In genomic region chr10:86757110-86757790, GRCh38 we compare ENCODE assay signal across 8 cellular contexts. TPM values are rescaled to one million over a fixed set of nuclear protein-coding genes. Genes with fewer than 3 reads are reported as not detected.
DNase-seq lines count a peak whose midpoint lies in the region; ATAC-seq, FAIRE-seq and TF ChIP-seq lines count a peak whose summit lies in the region.
"Had no signal": no experiment of that assay in that cellular context is flagged by ENCODE, and none has a peak within 500 bp of the region (broad histone marks: within the 10 kb centered on the region; RNA-seq: fewer than 3 reads in every experiment).

No MANE protein-coding gene starts in this region.

- no peaks in the 10 kb centered on the region for H3K9me3 ChIP-seq in HUES64 (ENCODE audit: insufficient read depth, low read depth, low read length)
- no peaks in the 10 kb centered on the region for H3K9me3 ChIP-seq in H1 (ENCODE audit: insufficient read depth in 2 of 2, low read depth in 1 of 2, low read length in 1 of 2)
- no peaks in the 10 kb centered on the region for H3K9me3 ChIP-seq in mucosa of stomach (ENCODE audit: control insufficient read depth, low read length)
- no peaks in the 10 kb centered on the region for H3K9me3 ChIP-seq in thoracic aorta

- TF ChIP-seq EP300 in H1 (IDR thresholded peaks at IDR 0.05; ENCODE audit: borderline replicate concordance in 1 of 2, low read depth in 2 of 2, low read length in 2 of 2), result no peak

- H3K4me1 Mint-ChIP-seq in activated B cell treated with CpG ODN at 0.5 μM for 24 hours, result peaks cover 40% of the 10 kb centered on the region

- H3K4me1 ChIP-seq in HUES64 (ENCODE audit: insufficient read depth, low read length) (peaks cover 44% of the 10 kb centered on the region), H1 (replicated peaks in 1 of 4; ENCODE audit: control insufficient read depth in 3 of 4, insufficient read depth in 4 of 4, low read length in 3 of 4) (peaks cover 3 to 19% (median 12%) of the 10 kb centered on the region in 4 experiments), mucosa of stomach (ENCODE audit: control insufficient read depth, insufficient read depth, low read length) (peaks cover 11% of the 10 kb centered on the region), thoracic aorta (ENCODE audit: control insufficient read depth in 1 of 2, low read depth in 2 of 2) (peaks cover 12 to 67% of the 10 kb centered on the region in 2 donors)

- H3K27me3 Mint-ChIP-seq in activated B cell treated with CpG ODN at 0.5 μM for 24 hours, result peaks cover 25% of the 10 kb centered on the region

- H3K23ac ChIP-seq in H1 (ENCODE audit: insufficient read length), result no peak overlapping the region

- H3K9me3 Mint-ChIP-seq in activated B cell treated with CpG ODN at 0.5 μM for 24 hours, result no peaks in the 10 kb centered on the region

- H4K91ac ChIP-seq in H1 (replicated peaks; ENCODE audit: insufficient read length, low read length), result peak overlapping the region; percentile 32

- H3K4me2 ChIP-seq in H1 (ENCODE audit: insufficient read depth in 1 of 2, low read depth in 2 of 2, low read length in 2 of 2), result peak overlapping the region; percentile 70 to 78

- 0 out of 2 replicates have a peak, but pooled peaks cover 6% of the 10 kb centered on the region for H3K79me1 ChIP-seq in H1 (ENCODE audit: low read depth, low read length)

- peak overlapping the region; percentile 78 for H3K18ac ChIP-seq in H1 (ENCODE audit: extremely low read depth, low read length)

- peak overlapping the region; percentile 98 for H3K4me3 ChIP-seq in HUES64 (ENCODE audit: low read length)
- H3K4me3 ChIP-seq in H1 (ENCODE audit: extremely low read depth in 1 of 4, insufficient read depth in 2 of 4, low read depth in 3 of 4, low read length in 4 of 4), result peak overlapping the region; percentile 79 to 99 (median 88)
- peak overlapping the region; percentile 42 for H3K4me3 ChIP-seq in mucosa of stomach (ENCODE audit: low read length)
- peak overlapping the region; percentile 81 for H3K4me3 ChIP-seq in thoracic aorta

- 0 out of 3 replicates have a peak, but pooled peaks of 1 of the 2 experiments have one; percentile 46 for TF ChIP-seq POLR2A in H1 (IDR thresholded peaks at IDR 0.05; ENCODE audit: control extremely low read depth in 1 of 2, low read depth in 2 of 2, low read length in 2 of 2)

- TF ChIP-seq CTCF in activated B cell treated with CpG ODN at 0.5 μM for 24 hours (IDR thresholded peaks at IDR 0.05) (no peak), H1 (IDR thresholded peaks at IDR 0.05; ENCODE audit: control extremely low read depth in 1 of 3, insufficient read depth in 1 of 3, low read depth in 1 of 3, low read length in 3 of 3) (no peak), thoracic aorta (IDR thresholded peaks at IDR 0.05) (peak; percentile 50)

- H2BK20ac ChIP-seq in H1 (ENCODE audit: low read length), result no peak overlapping the region

- peak overlapping the region; percentile 69 for H3K27ac Mint-ChIP-seq in activated B cell treated with CpG ODN at 0.5 μM for 24 hours

- H3K36me3 ChIP-seq in HUES64 (ENCODE audit: insufficient read depth, low read length), result no peaks in the 10 kb centered on the region
- no peaks in the 10 kb centered on the region for H3K36me3 ChIP-seq in H1 (ENCODE audit: control insufficient read depth in 2 of 4, insufficient read depth in 4 of 4, low read length in 3 of 4)
- H3K36me3 ChIP-seq in mucosa of stomach (ENCODE audit: control insufficient read depth, insufficient read depth, low read length), result no peaks in the 10 kb centered on the region
- H3K36me3 ChIP-seq in thoracic aorta, result no peaks in the 10 kb centered on the region

- peaks cover 41 to 82% of the 10 kb centered on the region in 2 experiments for H3K79me2 ChIP-seq in H1 (ENCODE audit: control insufficient read depth in 1 of 2, insufficient read depth in 2 of 2, low read length in 2 of 2)

- TF ChIP-seq RAD21 in H1 (IDR thresholded peaks at IDR 0.05 in 1 of 2, conservative IDR thresholded peaks at IDR 0.05 in 1 of 2; ENCODE audit: low read depth in 2 of 2, low read length in 2 of 2), result no peak

- H3K27me3 ChIP-seq in HUES64 (ENCODE audit: insufficient read depth, low read length) (no peaks in the 10 kb centered on the region), H1 (replicated peaks in 1 of 4; ENCODE audit: control insufficient read depth in 3 of 4, extremely low read depth in 1 of 4, insufficient read depth in 3 of 4, low read length in 3 of 4) (no peaks in the 10 kb centered on the region), mucosa of stomach (ENCODE audit: control insufficient read depth, insufficient read depth, low read length) (no peaks in the 10 kb centered on the region), thoracic aorta (replicated peaks; ENCODE audit: insufficient read depth) (no peaks in the 10 kb centered on the region)

- H3K36me3 Mint-ChIP-seq in activated B cell treated with CpG ODN at 0.5 μM for 24 hours (ENCODE audit: low read depth), result peaks cover 2% of the 10 kb centered on the region

- H3K27ac ChIP-seq in HUES64 (ENCODE audit: low read depth, low read length) (peak overlapping the region; percentile 89), H1 (ENCODE audit: low read depth, low read length) (peak overlapping the region; percentile 69), thoracic aorta (peak overlapping the region; percentile 99 to 100)

- H3K4ac ChIP-seq in H1 (replicated peaks; ENCODE audit: insufficient read length, low read depth, low read length), result peak overlapping the region; percentile 83

- POLR2A ChIA-PET in activated B cell treated with CpG ODN at 0.5 μM for 24 hours (lab: Charles Lee), result interaction anchor here (0.6 to 4.4 kb wide), 3 partner anchors 45 to 329 kb away, joined by 4 to 34 read pairs (median 5); no protein-coding TSS in a partner anchor
- POLR2A ChIA-PET in H1 (lab: Charles Lee; ENCODE audit: partially characterized antibody), result interaction anchor here (0.8 to 6.1 kb wide), 15 partner anchors 8 to 335 kb away, joined by 3 to 54 read pairs (median 3); no protein-coding TSS in a partner anchor

- H2BK5ac ChIP-seq in H1 (ENCODE audit: low read depth, low read length), result 0 out of 2 replicates have a peak overlapping the region, but pooled peaks have one; percentile 71

- H3K9ac ChIP-seq in HUES64 (ENCODE audit: low read depth, low read length), result peak overlapping the region; percentile 90
- H3K9ac ChIP-seq in H1 (replicated peaks in 1 of 4; ENCODE audit: extremely low read depth in 1 of 4, low read depth in 3 of 4, low read length in 3 of 4), result peak overlapping the region; percentile 73 to 96 (median 81)
- H3K9ac ChIP-seq in mucosa of stomach (ENCODE audit: low read length), result peak overlapping the region; percentile 81

- H4K8ac ChIP-seq in H1 (ENCODE audit: extremely low read depth, insufficient read depth, low read length), result peak overlapping the region; percentile 93

- intact Hi-C loops in activated B cell treated with CpG ODN at 0.5 μM for 24 hours (cut with micrococcal nuclease), result loop anchor here (5.0 kb wide), 1 partner anchor 345 kb away; no protein-coding TSS in a partner anchor

- peaks cover 5% of the 10 kb centered on the region; the same call in 1 of the 2 replicates for H3K23me2 ChIP-seq in H1 (ENCODE audit: low read depth, low read length)

- peak overlapping the region; percentile 88 for H3K4me3 Mint-ChIP-seq in activated B cell treated with CpG ODN at 0.5 μM for 24 hours

- H4K5ac ChIP-seq in H1 (ENCODE audit: insufficient read length, low read depth, low read length), result peak overlapping the region; percentile 74

- no peak overlapping the region for H3K14ac ChIP-seq in H1 (ENCODE audit: insufficient read length)

- H2BK15ac ChIP-seq in H1 (ENCODE audit: low read length), result no peak overlapping the region

- H2BK120ac ChIP-seq in H1 (replicated peaks; ENCODE audit: low read depth, low read length), result peak overlapping the region; percentile 4

- no peak overlapping the region for H2AK5ac ChIP-seq in H1 (ENCODE audit: low read depth, low read length)

- CTCF ChIA-PET in activated B cell treated with CpG ODN at 0.5 μM for 24 hours (lab: Charles Lee) (no interaction called here), H1 (lab: Charles Lee; ENCODE audit: partially characterized antibody) (interaction anchor here (0.9 to 3.5 kb wide), 12 partner anchors 12 to 205 kb away, joined by 3 to 11 read pairs (median 5); no protein-coding TSS in a partner anchor)

- peak overlapping the region; percentile 65 for H3K56ac ChIP-seq in H1 (replicated peaks; ENCODE audit: insufficient read length, low read depth, low read length)

- ATAC-seq in GM18909 (IDR thresholded peaks at IDR 0.05; ENCODE audit: poor library complexity, unreplicated experiment) (peak; percentile 6), activated B cell treated with CpG ODN at 0.5 μM for 24 hours (ENCODE audit: low read depth) (no peak), thoracic aorta (ENCODE audit: insufficient number of reproducible peaks, low FRiP score, low read depth) (no peak), GM18870 (IDR thresholded peaks at IDR 0.05; ENCODE audit: unreplicated experiment) (no peak)

- H2BK12ac ChIP-seq in H1 (ENCODE audit: low read depth, low read length), result no peak overlapping the region

- DNase-seq in activated B cell treated with CpG ODN at 0.5 μM for 24 hours (peak; percentile 37), H1 (ENCODE audit: low read depth in 1 of 2, low spot score in 2 of 2) (no peak), thoracic aorta (ENCODE audit: low spot score) (no peak)

- peak; percentile 13 for FAIRE-seq in H1 (lab: Jason Lieb, UNC)
- FAIRE-seq: colon had no signal

- no peak overlapping the region for H2AFZ ChIP-seq in H1 (ENCODE audit: low read length)

- under 1% methylated on average over 42 of the region's 42 CpGs for WGBS in HUES64
- 1% methylated on average over 41 of the region's 42 CpGs; no CpG with 5 or more reads in 1 of the 2 experiments for WGBS in H1 (ENCODE audit: extremely low coverage in 1 of 2, insufficient coverage in 1 of 2, insufficient read length in 1 of 2, insufficient replicate concordance in 2 of 2, low coverage in 1 of 2, low lambda C conversion rate in 2 of 2, missing lambda C conversion rate in 1 of 2), 2 experiments

- H4K20me1 ChIP-seq in H1 (replicated peaks in 1 of 2; ENCODE audit: control insufficient read depth in 1 of 2, insufficient read depth in 2 of 2, low read length in 2 of 2), result peaks cover 7 to 18% of the 10 kb centered on the region in 2 experiments

TF ChIP-seq in H1, 55 proteins besides CTCF, POLR2A, EP300 and RAD21 (continues in another document):
- no peak for TF ChIP-seq SIX5 (IDR thresholded peaks at IDR 0.05; ENCODE audit: low read depth, low read length)

RNA-seq across cellular contexts. Expression of gene BMPR1A, which starts 0.8 kb away (rescaled TPM):
- polyA plus RNA-seq in HUES64 (2013, experiment 1 of 2), result 54.8 TPM
- 52.4 TPM for polyA plus RNA-seq in HUES64 (2013, experiment 2 of 2)
- total RNA-seq in activated B cell treated with CpG ODN at 0.5 μM for 24 hours (10.1 and 11.8 TPM in 2 replicates), thoracic aorta (100 to 1,000 TPM in 1 of 2 donors, 10 to 100 TPM in 1; 69.0 to 130 TPM)
- 120 and 129 TPM in 2 replicates for total RNA-seq in H1 (2021; fragmentation: NEBNext Ultra II Directional; extraction: Animal tissue kit (Norgen Biotek cat#: 25700))
- polyA plus RNA-seq in H1 (2011; rRNA removed), result 19.0 and 34.4 TPM in 2 replicates
- polyA plus RNA-seq in H1 (2011; cell fraction: cytosol; rRNA removed), result 41.1 TPM
- 13.5 TPM for polyA plus RNA-seq in H1 (2011; cell fraction: nucleus; rRNA removed)
- 40.9 to 73.5 TPM (median 51.4 TPM) in 4 replicates for polyA plus RNA-seq in H1 (2012, experiment 1 of 2)
- polyA plus RNA-seq in H1 (2012, experiment 2 of 2), result 3.5 TPM
- 67.6 TPM for polyA plus RNA-seq in H1 (2013, experiment 1 of 2)
- polyA plus RNA-seq in H1 (2013, experiment 2 of 2), result 82.8 TPM
- polyA minus RNA-seq in H1 (2011; rRNA and poly(A)+ RNA removed), result 99.8 and 152 TPM in 2 replicates
- polyA minus RNA-seq in H1 (2011; cell fraction: cytosol; rRNA and poly(A)+ RNA removed), result 45.4 TPM
- polyA minus RNA-seq in H1 (2011; cell fraction: nucleus; rRNA and poly(A)+ RNA removed), result 52.9 TPM

Comparison
In these comparisons a context has a peak if more than half of its experiments do, and no peak if none do; other contexts are left out.
1. H3K4me3 ChIP-seq: peak in every context shown above with its lines; median percentile 98 in HUES64; 88 in H1; 81 in thoracic aorta; 42 in mucosa of stomach.